In the genomic region with DNA sequence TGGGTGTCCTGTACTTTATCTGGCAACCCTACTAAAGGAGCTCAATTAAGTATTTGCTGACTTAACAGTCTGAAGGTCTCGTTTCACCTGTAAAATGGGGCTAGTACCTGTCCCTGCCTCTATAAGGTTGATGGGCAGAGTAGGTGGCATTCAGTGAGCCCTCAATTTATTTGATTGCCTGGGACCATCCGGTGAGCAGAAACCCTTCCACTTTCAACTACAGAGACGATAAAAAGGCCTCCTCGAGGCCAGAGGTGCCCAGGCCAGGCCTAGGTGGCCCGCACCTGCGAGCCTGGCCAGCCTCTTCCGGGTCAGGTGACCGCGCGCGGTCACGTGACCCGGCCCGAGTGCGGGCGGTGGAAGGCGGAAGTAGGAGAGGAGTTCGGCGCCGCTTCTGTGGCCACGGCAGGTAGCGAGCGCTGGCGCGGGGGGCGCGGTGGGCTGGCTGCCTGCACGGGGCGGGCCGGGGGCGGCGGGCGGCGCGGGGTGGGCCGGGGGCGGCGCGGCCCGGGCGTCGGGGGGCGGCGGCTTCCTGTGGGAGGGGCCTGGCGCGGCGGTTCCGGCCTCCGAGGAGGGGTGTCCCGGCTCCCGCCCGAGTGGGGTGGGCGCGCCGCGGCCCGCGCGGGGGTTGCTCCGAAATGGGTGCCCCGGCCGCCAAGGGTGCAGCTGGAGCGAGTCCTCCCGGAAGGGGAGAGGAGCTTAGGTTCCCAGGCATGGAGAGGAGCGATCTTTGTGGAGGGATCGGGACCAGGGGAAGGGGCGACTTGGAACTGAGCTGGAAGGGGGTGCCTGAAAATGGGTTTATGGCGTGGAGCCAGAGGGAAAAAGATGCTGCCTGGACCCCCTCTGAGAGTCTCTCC, we compare ENCODE assay signal across 1 cellular context.
TF ChIP-seq lines count a peak whose summit lies in the region.

A gene (plus strand): TSS at position 350 of the 860 bp plus-strand sequence. CDS start 24,679 bp downstream, outside the sequence.

TF ChIP-seq in K562, 482 proteins besides CTCF, POLR2A, EP300 and RAD21 (continued from another document and continues in another):
- TF ChIP-seq, protein P1, sequence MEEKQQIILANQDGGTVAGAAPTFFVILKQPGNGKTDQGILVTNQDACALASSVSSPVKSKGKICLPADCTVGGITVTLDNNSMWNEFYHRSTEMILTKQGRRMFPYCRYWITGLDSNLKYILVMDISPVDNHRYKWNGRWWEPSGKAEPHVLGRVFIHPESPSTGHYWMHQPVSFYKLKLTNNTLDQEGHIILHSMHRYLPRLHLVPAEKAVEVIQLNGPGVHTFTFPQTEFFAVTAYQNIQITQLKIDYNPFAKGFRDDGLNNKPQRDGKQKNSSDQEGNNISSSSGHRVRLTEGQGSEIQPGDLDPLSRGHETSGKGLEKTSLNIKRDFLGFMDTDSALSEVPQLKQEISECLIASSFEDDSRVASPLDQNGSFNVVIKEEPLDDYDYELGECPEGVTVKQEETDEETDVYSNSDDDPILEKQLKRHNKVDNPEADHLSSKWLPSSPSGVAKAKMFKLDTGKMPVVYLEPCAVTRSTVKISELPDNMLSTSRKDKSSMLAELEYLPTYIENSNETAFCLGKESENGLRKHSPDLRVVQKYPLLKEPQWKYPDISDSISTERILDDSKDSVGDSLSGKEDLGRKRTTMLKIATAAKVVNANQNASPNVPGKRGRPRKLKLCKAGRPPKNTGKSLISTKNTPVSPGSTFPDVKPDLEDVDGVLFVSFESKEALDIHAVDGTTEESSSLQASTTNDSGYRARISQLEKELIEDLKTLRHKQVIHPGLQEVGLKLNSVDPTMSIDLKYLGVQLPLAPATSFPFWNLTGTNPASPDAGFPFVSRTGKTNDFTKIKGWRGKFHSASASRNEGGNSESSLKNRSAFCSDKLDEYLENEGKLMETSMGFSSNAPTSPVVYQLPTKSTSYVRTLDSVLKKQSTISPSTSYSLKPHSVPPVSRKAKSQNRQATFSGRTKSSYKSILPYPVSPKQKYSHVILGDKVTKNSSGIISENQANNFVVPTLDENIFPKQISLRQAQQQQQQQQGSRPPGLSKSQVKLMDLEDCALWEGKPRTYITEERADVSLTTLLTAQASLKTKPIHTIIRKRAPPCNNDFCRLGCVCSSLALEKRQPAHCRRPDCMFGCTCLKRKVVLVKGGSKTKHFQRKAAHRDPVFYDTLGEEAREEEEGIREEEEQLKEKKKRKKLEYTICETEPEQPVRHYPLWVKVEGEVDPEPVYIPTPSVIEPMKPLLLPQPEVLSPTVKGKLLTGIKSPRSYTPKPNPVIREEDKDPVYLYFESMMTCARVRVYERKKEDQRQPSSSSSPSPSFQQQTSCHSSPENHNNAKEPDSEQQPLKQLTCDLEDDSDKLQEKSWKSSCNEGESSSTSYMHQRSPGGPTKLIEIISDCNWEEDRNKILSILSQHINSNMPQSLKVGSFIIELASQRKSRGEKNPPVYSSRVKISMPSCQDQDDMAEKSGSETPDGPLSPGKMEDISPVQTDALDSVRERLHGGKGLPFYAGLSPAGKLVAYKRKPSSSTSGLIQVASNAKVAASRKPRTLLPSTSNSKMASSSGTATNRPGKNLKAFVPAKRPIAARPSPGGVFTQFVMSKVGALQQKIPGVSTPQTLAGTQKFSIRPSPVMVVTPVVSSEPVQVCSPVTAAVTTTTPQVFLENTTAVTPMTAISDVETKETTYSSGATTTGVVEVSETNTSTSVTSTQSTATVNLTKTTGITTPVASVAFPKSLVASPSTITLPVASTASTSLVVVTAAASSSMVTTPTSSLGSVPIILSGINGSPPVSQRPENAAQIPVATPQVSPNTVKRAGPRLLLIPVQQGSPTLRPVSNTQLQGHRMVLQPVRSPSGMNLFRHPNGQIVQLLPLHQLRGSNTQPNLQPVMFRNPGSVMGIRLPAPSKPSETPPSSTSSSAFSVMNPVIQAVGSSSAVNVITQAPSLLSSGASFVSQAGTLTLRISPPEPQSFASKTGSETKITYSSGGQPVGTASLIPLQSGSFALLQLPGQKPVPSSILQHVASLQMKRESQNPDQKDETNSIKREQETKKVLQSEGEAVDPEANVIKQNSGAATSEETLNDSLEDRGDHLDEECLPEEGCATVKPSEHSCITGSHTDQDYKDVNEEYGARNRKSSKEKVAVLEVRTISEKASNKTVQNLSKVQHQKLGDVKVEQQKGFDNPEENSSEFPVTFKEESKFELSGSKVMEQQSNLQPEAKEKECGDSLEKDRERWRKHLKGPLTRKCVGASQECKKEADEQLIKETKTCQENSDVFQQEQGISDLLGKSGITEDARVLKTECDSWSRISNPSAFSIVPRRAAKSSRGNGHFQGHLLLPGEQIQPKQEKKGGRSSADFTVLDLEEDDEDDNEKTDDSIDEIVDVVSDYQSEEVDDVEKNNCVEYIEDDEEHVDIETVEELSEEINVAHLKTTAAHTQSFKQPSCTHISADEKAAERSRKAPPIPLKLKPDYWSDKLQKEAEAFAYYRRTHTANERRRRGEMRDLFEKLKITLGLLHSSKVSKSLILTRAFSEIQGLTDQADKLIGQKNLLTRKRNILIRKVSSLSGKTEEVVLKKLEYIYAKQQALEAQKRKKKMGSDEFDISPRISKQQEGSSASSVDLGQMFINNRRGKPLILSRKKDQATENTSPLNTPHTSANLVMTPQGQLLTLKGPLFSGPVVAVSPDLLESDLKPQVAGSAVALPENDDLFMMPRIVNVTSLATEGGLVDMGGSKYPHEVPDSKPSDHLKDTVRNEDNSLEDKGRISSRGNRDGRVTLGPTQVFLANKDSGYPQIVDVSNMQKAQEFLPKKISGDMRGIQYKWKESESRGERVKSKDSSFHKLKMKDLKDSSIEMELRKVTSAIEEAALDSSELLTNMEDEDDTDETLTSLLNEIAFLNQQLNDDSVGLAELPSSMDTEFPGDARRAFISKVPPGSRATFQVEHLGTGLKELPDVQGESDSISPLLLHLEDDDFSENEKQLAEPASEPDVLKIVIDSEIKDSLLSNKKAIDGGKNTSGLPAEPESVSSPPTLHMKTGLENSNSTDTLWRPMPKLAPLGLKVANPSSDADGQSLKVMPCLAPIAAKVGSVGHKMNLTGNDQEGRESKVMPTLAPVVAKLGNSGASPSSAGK (IDR thresholded peaks at IDR 0.05), result peak; percentile 81
- TF ChIP-seq ZNF263 (CRISPR knock-in tag; IDR thresholded peaks at IDR 0.05; ENCODE audit: borderline replicate concordance) (no peak), ZFP1 (CRISPR knock-in tag; IDR thresholded peaks at IDR 0.05) (peak; percentile 39; the same call in 1 of the 2 replicates), ZNF354B (CRISPR knock-in tag; IDR thresholded peaks at IDR 0.05) (no peak), POU5F1 (IDR thresholded peaks at IDR 0.05; ENCODE audit: borderline replicate concordance, low read depth, low read length, partially characterized antibody) (peak; percentile 17), FOXM1 (IDR thresholded peaks at IDR 0.05; ENCODE audit: low read depth) (no peak), FOXM1 (CRISPR knock-in tag; IDR thresholded peaks at IDR 0.05; ENCODE audit: low read depth) (no peak), FOS (IDR thresholded peaks at IDR 0.05; ENCODE audit: extremely low read depth, insufficient read length) (peak; percentile 77), FOXP1 (CRISPR knock-in tag; IDR thresholded peaks at IDR 0.05) (no peak), ILF3 (IDR thresholded peaks at IDR 0.05; ENCODE audit: borderline replicate concordance) (peak; percentile 77; the same call in 1 of the 2 replicates), HCFC1 (IDR thresholded peaks at IDR 0.05; ENCODE audit: low read depth, low read length) (peak; percentile 76), NR2C2 (CRISPR knock-in tag; IDR thresholded peaks at IDR 0.05) (no peak; the same call in 1 of the 2 replicates), NR2C2 (tag; IDR thresholded peaks at IDR 0.05) (peak; percentile 91), DMBX1 (CRISPR knock-in tag; IDR thresholded peaks at IDR 0.05; ENCODE audit: borderline replicate concordance) (0 out of 2 replicates have a peak, but pooled peaks have one; percentile 16), SRSF1 (IDR thresholded peaks at IDR 0.05; ENCODE audit: low read depth, low read length) (no peak), HOXB6 (CRISPR knock-in tag; IDR thresholded peaks at IDR 0.05; ENCODE audit: borderline replicate concordance) (no peak), TCF3 (CRISPR knock-in tag; IDR thresholded peaks at IDR 0.05) (no peak), SOX6 (IDR thresholded peaks at IDR 0.05) (no peak), TAF9B (IDR thresholded peaks at IDR 0.05; ENCODE audit: partially characterized antibody) (peak; percentile 68), C11orf30 (IDR thresholded peaks at IDR 0.05; ENCODE audit: low read depth) (peak; percentile 91), MYC (IDR thresholded peaks at IDR 0.05; ENCODE audit: low read depth, low read length) (peak; percentile 86), MYC (CRISPR knock-in tag; IDR thresholded peaks at IDR 0.05; ENCODE audit: borderline replicate concordance, low read depth) (peak; percentile 75; the same call in 1 of the 2 replicates), TEAD2 (tag; IDR thresholded peaks at IDR 0.05) (no peak), ZNF696 (CRISPR knock-in tag; conservative IDR thresholded peaks at IDR 0.05) (no peak), CREM (IDR thresholded peaks at IDR 0.05; ENCODE audit: low read depth) (no peak), FOXA1 (IDR thresholded peaks at IDR 0.05; ENCODE audit: borderline replicate concordance) (no peak), ZNF79 (CRISPR knock-in tag; IDR thresholded peaks at IDR 0.05; ENCODE audit: low read depth) (no peak), ZNF24 (IDR thresholded peaks at IDR 0.05) (no peak), HDAC6 (IDR thresholded peaks at IDR 0.05; ENCODE audit: low read depth, low read length) (no peak), SIX5 (IDR thresholded peaks at IDR 0.05; ENCODE audit: borderline replicate concordance in 1 of 2, insufficient read depth in 1 of 2, low read depth in 1 of 2, low read length in 2 of 2) (0 out of 4 replicates have a peak, but pooled peaks of 1 of the 2 experiments have one; percentile 13), ASH1L (IDR thresholded peaks at IDR 0.05; ENCODE audit: borderline replicate concordance, low read depth, partially characterized antibody) (peak; percentile 26), SMARCC2 (IDR thresholded peaks at IDR 0.05; ENCODE audit: low read depth) (no peak), HDAC2 (IDR thresholded peaks at IDR 0.05) (no peak)
- TF ChIP-seq, protein P2, sequence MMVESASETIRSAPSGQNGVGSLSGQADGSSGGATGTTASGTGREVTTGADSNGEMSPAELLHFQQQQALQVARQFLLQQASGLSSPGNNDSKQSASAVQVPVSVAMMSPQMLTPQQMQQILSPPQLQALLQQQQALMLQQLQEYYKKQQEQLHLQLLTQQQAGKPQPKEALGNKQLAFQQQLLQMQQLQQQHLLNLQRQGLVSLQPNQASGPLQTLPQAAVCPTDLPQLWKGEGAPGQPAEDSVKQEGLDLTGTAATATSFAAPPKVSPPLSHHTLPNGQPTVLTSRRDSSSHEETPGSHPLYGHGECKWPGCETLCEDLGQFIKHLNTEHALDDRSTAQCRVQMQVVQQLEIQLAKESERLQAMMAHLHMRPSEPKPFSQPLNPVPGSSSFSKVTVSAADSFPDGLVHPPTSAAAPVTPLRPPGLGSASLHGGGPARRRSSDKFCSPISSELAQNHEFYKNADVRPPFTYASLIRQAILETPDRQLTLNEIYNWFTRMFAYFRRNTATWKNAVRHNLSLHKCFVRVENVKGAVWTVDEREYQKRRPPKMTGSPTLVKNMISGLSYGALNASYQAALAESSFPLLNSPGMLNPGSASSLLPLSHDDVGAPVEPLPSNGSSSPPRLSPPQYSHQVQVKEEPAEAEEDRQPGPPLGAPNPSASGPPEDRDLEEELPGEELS (CRISPR knock-in tag; IDR thresholded peaks at IDR 0.05; ENCODE audit: borderline replicate concordance), result no peak
- TF ChIP-seq, protein P3, sequence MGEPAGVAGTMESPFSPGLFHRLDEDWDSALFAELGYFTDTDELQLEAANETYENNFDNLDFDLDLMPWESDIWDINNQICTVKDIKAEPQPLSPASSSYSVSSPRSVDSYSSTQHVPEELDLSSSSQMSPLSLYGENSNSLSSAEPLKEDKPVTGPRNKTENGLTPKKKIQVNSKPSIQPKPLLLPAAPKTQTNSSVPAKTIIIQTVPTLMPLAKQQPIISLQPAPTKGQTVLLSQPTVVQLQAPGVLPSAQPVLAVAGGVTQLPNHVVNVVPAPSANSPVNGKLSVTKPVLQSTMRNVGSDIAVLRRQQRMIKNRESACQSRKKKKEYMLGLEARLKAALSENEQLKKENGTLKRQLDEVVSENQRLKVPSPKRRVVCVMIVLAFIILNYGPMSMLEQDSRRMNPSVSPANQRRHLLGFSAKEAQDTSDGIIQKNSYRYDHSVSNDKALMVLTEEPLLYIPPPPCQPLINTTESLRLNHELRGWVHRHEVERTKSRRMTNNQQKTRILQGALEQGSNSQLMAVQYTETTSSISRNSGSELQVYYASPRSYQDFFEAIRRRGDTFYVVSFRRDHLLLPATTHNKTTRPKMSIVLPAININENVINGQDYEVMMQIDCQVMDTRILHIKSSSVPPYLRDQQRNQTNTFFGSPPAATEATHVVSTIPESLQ (CRISPR knock-in tag; IDR thresholded peaks at IDR 0.05), result no peak
- TF ChIP-seq, protein P4, sequence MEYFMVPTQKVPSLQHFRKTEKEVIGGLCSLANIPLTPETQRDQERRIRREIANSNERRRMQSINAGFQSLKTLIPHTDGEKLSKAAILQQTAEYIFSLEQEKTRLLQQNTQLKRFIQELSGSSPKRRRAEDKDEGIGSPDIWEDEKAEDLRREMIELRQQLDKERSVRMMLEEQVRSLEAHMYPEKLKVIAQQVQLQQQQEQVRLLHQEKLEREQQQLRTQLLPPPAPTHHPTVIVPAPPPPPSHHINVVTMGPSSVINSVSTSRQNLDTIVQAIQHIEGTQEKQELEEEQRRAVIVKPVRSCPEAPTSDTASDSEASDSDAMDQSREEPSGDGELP (CRISPR knock-in tag; IDR thresholded peaks at IDR 0.05; ENCODE audit: borderline replicate concordance), result peak; percentile 60; the same call in 1 of the 2 replicates
- TF ChIP-seq, protein P5, sequence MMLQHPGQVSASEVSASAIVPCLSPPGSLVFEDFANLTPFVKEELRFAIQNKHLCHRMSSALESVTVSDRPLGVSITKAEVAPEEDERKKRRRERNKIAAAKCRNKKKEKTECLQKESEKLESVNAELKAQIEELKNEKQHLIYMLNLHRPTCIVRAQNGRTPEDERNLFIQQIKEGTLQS (IDR thresholded peaks at IDR 0.05), result peak; percentile 28; the same call in 1 of the 2 replicates
- TF ChIP-seq, protein P5 (CRISPR knock-in tag; conservative IDR thresholded peaks at IDR 0.05), result no peak
- TF ChIP-seq, protein P6, sequence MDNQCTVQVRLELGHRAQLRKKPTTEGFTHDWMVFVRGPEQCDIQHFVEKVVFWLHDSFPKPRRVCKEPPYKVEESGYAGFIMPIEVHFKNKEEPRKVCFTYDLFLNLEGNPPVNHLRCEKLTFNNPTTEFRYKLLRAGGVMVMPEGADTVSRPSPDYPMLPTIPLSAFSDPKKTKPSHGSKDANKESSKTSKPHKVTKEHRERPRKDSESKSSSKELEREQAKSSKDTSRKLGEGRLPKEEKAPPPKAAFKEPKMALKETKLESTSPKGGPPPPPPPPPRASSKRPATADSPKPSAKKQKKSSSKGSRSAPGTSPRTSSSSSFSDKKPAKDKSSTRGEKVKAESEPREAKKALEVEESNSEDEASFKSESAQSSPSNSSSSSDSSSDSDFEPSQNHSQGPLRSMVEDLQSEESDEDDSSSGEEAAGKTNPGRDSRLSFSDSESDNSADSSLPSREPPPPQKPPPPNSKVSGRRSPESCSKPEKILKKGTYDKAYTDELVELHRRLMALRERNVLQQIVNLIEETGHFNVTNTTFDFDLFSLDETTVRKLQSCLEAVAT (IDR thresholded peaks at IDR 0.05), result peak in 1 of 2 experiments; percentile 51; a peak in 1 of 4 replicates
